9 cellular contexts compared by ENCODE assay signal in the genomic region with DNA sequence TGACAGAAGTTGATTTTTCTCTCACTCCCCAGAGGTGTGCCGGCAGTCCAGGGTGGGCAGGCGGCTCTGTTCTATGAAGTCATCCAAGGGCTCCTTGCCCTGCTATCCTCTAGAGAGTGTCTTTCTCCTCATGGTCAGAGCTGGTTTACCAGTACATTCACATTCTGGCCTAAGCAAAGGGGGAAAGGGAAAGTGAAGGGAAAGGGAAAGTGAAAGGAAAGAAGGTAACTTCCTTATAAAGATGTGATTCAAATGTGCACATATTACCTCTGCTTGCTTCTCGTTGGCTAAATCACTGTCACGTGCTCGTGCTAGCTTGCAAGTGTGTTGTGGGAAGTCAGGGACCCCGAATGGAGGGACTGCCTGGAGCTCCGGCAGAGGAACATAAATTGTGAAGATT. TPM values are rescaled to one million over a fixed set of nuclear protein-coding genes. Genes with fewer than 3 reads are reported as not detected.
DNase-seq lines count a peak whose midpoint lies in the region; ATAC-seq, FAIRE-seq and TF ChIP-seq lines count a peak whose summit lies in the region.
"Had no signal": no experiment of that assay in that cellular context is flagged by ENCODE, and none has a peak within 500 bp of the region (broad histone marks: within the 10 kb centered on the region; RNA-seq: fewer than 3 reads in every experiment).

No MANE protein-coding gene starts in this region.

- H3K36me3 ChIP-seq in CD8-positive, alpha-beta T cell (ENCODE audit: insufficient read depth, low read length), result no peaks in the 10 kb centered on the region
- H3K36me3 ChIP-seq in keratinocyte (ENCODE audit: control insufficient read depth in 2 of 2, extremely low read depth in 1 of 2, insufficient read depth in 2 of 2, low read length in 2 of 2) (no peaks in the 10 kb centered on the region), esophagus muscularis mucosa (no peaks in the 10 kb centered on the region)

- DNase-seq in CD8-positive, alpha-beta T cell, result peak in 3 of 7 experiments; percentile 14 to 50 (median 38)
- peak; percentile 33 for DNase-seq in activated CD4-positive, alpha-beta T cell treated with anti-CD3 and anti-CD28 coated beads for 4 hours
- DNase-seq in keratinocyte (ENCODE audit: low read depth, low spot score), result no peak
- no peak for DNase-seq in GM10248 (ENCODE audit: extremely low spot score)
- DNase-seq in esophagus muscularis mucosa (ENCODE audit: extremely low spot score), result no peak
- DNase-seq in NCI-H1436 treated with DMSO at 0.1 percent for 48 hours (lab: John Stamatoyannopoulos, UW), result no peak
- DNase-seq in NCI-H510A treated with DMSO at 0.1 percent for 48 hours (lab: John Stamatoyannopoulos, UW), result no peak

- no peaks in the 10 kb centered on the region for H3K9me3 ChIP-seq in CD8-positive, alpha-beta T cell (ENCODE audit: low read length)
- H3K9me3 ChIP-seq in keratinocyte (ENCODE audit: control insufficient read depth, low read depth, low read length), result no peaks in the 10 kb centered on the region
- H3K9me3 ChIP-seq in esophagus muscularis mucosa, result no peaks in the 10 kb centered on the region

- FAIRE-seq in keratinocyte (lab: Jason Lieb, UNC), result no peak

- H3K27me3 Mint-ChIP-seq in CD8-positive, alpha-beta T cell (ENCODE audit: low read depth), result no peaks in the 10 kb centered on the region

- dilution Hi-C loops in keratinocyte (cut with MboI; ENCODE audit: extremely low pct_ligation_motif_present, low sequenced_read_pairs), result no loop called here

- no peaks in the 10 kb centered on the region for H3K9me3 Mint-ChIP-seq in CD8-positive, alpha-beta T cell
- H3K9me3 Mint-ChIP-seq: nephron had no signal

- H3K4me3 Mint-ChIP-seq in CD8-positive, alpha-beta T cell, result peak overlapping the region; percentile 74
- H3K4me3 Mint-ChIP-seq: nephron had no signal

- no peak for TF ChIP-seq CTCF in CD8-positive, alpha-beta T cell (IDR thresholded peaks at IDR 0.05)
- TF ChIP-seq CTCF in keratinocyte (optimal IDR thresholded peaks at IDR 0.05 in 1 of 3, IDR thresholded peaks at IDR 0.05 in 1 of 3, conservative IDR thresholded peaks at IDR 0.05 in 1 of 3; ENCODE audit: extremely low read depth in 1 of 3, insufficient read depth in 2 of 3, low read length in 3 of 3) (no peak), GM10248 (IDR thresholded peaks at IDR 0.05; ENCODE audit: control extremely low read depth, extremely low read depth, low read depth, missing control alignments) (no peak), esophagus muscularis mucosa (IDR thresholded peaks at IDR 0.05) (no peak)

- peak overlapping the region; percentile 71 for H2AFZ ChIP-seq in keratinocyte (ENCODE audit: control insufficient read depth, low read length)

- H3K4me1 Mint-ChIP-seq in CD8-positive, alpha-beta T cell (ENCODE audit: low read depth), result peaks cover 48% of the 10 kb centered on the region

- H3K27ac Mint-ChIP-seq in CD8-positive, alpha-beta T cell, result peak overlapping the region; percentile 86
- H3K27ac Mint-ChIP-seq: nephron had no signal

- intact Hi-C loops in CD8-positive, alpha-beta T cell (cut with DNase I, micrococcal nuclease), result loop anchor here in 1 of 2 experiments (10.0 kb wide), 1 partner anchor 206 kb away; no protein-coding TSS in a partner anchor
- intact Hi-C loops in esophagus muscularis mucosa (cut with DNase I), result no loop called here

- peak overlapping the region; percentile 13 for H3K27ac ChIP-seq in CD8-positive, alpha-beta T cell (ENCODE audit: low read depth, low read length)
- no peak overlapping the region for H3K27ac ChIP-seq in keratinocyte (ENCODE audit: control insufficient read depth, insufficient read depth, low read length)
- H3K27ac ChIP-seq in esophagus muscularis mucosa (replicated peaks in 1 of 4), result no peak overlapping the region

- H4K20me1 ChIP-seq in keratinocyte (ENCODE audit: control insufficient read depth, extremely low read depth, insufficient read depth, low read length), result no peaks in the 10 kb centered on the region

- ATAC-seq in CD8-positive, alpha-beta T cell, result peak; percentile 33
- peak; percentile 38 for ATAC-seq in HG03354 (IDR thresholded peaks at IDR 0.05; ENCODE audit: poor library complexity, severe bottlenecking, unreplicated experiment)

- CTCF ChIA-PET in CD8-positive, alpha-beta T cell (lab: Charles Lee), result interaction anchor here (2.0 to 4.8 kb wide), 2 partner anchors 26 to 232 kb away, joined by 9 to 27 read pairs; no protein-coding TSS in a partner anchor
- CTCF ChIA-PET in GM10248 (lab: Yijun Ruan, JAX), result interaction anchor here (0.9 to 1.9 kb wide), 5 partner anchors 9 to 249 kb away, joined by 3 to 11 read pairs (median 5); no protein-coding TSS in a partner anchor

- TF ChIP-seq EP300 in esophagus muscularis mucosa (IDR thresholded peaks at IDR 0.05), result no peak

- no peaks in the 10 kb centered on the region for H3K79me2 ChIP-seq in keratinocyte (ENCODE audit: control insufficient read depth, insufficient read depth, low read length)

- H3K4me3 ChIP-seq in CD8-positive, alpha-beta T cell (ENCODE audit: low read depth, low read length), result peak overlapping the region; percentile 31
- no peak overlapping the region for H3K4me3 ChIP-seq in keratinocyte (ENCODE audit: control insufficient read depth in 2 of 3, extremely low read depth in 1 of 3, insufficient read depth in 2 of 3, low read depth in 1 of 3, low read length in 3 of 3)
- H3K4me3 ChIP-seq in esophagus muscularis mucosa, result no peak overlapping the region

- no peak overlapping the region for H3K9ac ChIP-seq in keratinocyte (ENCODE audit: control insufficient read depth, extremely low read depth, insufficient read depth, low read length)

- 65% methylated on average over 7 of the region's 7 CpGs for WGBS in esophagus muscularis mucosa

- H3K4me2 ChIP-seq in keratinocyte (ENCODE audit: control insufficient read depth, extremely low read depth, insufficient read depth, low read depth, low read length), result peak overlapping the region; percentile 36

- H3K36me3 Mint-ChIP-seq in CD8-positive, alpha-beta T cell, result peaks cover 10% of the 10 kb centered on the region

- no peaks in the 10 kb centered on the region for H3K27me3 ChIP-seq in CD8-positive, alpha-beta T cell (ENCODE audit: insufficient read depth, low read length)
- H3K27me3 ChIP-seq in keratinocyte (ENCODE audit: control insufficient read depth, extremely low read depth, insufficient read depth, low read length) (no peaks in the 10 kb centered on the region), esophagus muscularis mucosa (peaks cover 0 to 10% (median 0%) of the 10 kb centered on the region in 4 donors)

- POLR2A ChIA-PET in CD8-positive, alpha-beta T cell (lab: Charles Lee), result interaction anchor here (0.8 kb wide), 1 partner anchor 37 kb away, joined by 3 read pairs; no protein-coding TSS in a partner anchor
- POLR2A ChIA-PET in GM10248 (lab: Yijun Ruan, JAX), result no interaction called here

- H3K9me1 ChIP-seq in keratinocyte (ENCODE audit: control insufficient read depth, extremely low read depth, insufficient read depth, low read length), result no peaks in the 10 kb centered on the region

- peaks cover 33% of the 10 kb centered on the region for H3K4me1 ChIP-seq in CD8-positive, alpha-beta T cell (ENCODE audit: insufficient read depth, low read length)
- H3K4me1 ChIP-seq in keratinocyte (ENCODE audit: control insufficient read depth, extremely low read depth, insufficient read depth, low read length), result peaks cover 24% of the 10 kb centered on the region
- peaks cover 15 to 35% (median 25%) of the 10 kb centered on the region in 4 donors for H3K4me1 ChIP-seq in esophagus muscularis mucosa

- TF ChIP-seq POLR2A in esophagus muscularis mucosa (IDR thresholded peaks at IDR 0.05; ENCODE audit: low read depth), result no peak

RNA-seq across cellular contexts. Expression of a gene that starts 2.9 kb away (rescaled TPM):
- total RNA-seq in CD8-positive, alpha-beta T cell, result 1 to 10 TPM; 6.6 to 7.5 TPM
- polyA plus RNA-seq in keratinocyte, result 34.9 to 46.0 TPM (median 45.1 TPM) in 3 replicates
- 97.0 TPM for polyA plus RNA-seq in keratinocyte (2011; ENCODE audit: low read depth)
- polyA plus RNA-seq in keratinocyte (2011; cell fraction: cytosol; rRNA removed), result 55.5 and 67.5 TPM in 2 replicates
- 37.4 and 45.8 TPM in 2 replicates for polyA plus RNA-seq in keratinocyte (2011; cell fraction: nucleus; rRNA removed)
- polyA plus RNA-seq in keratinocyte (2012; ENCODE audit: low replicate concordance), result 34.9 and 67.6 TPM in 2 replicates
- 3.1 to 26.9 TPM (median 21.4 TPM) in 3 replicates for polyA minus RNA-seq in keratinocyte
- 26.5 TPM for polyA minus RNA-seq in keratinocyte (2011; cell fraction: cytosol; rRNA and poly(A)+ RNA removed)
- 9.2 and 16.6 TPM in 2 replicates for polyA minus RNA-seq in keratinocyte (2011; cell fraction: nucleus; rRNA and poly(A)+ RNA removed)
- total RNA-seq in esophagus muscularis mucosa, result 10 to 100 TPM; 30.2 to 54.7 (median 43.7) TPM

RNA-seq across cellular contexts. Expression of a gene that starts 26.9 kb away (rescaled TPM):
- total RNA-seq in CD8-positive, alpha-beta T cell, result 10 to 100 TPM; 10.2 to 10.6 TPM
- 17.2 to 29.4 TPM (median 18.0 TPM) in 3 replicates for polyA plus RNA-seq in keratinocyte
- 19.4 TPM for polyA plus RNA-seq in keratinocyte (2011; ENCODE audit: low read depth)
- 14.3 and 24.9 TPM in 2 replicates for polyA plus RNA-seq in keratinocyte (2011; cell fraction: cytosol; rRNA removed)
- 17.3 and 19.5 TPM in 2 replicates for polyA plus RNA-seq in keratinocyte (2011; cell fraction: nucleus; rRNA removed)
- 16.6 and 18.6 TPM in 2 replicates for polyA plus RNA-seq in keratinocyte (2012; ENCODE audit: low replicate concordance)
- 2.2 to 22.2 TPM (median 9.4 TPM) in 3 replicates for polyA minus RNA-seq in keratinocyte
- 15.9 TPM for polyA minus RNA-seq in keratinocyte (2011; cell fraction: cytosol; rRNA and poly(A)+ RNA removed)
- polyA minus RNA-seq in keratinocyte (2011; cell fraction: nucleus; rRNA and poly(A)+ RNA removed), result 16.0 and 25.6 TPM in 2 replicates
- total RNA-seq in esophagus muscularis mucosa, result 10 to 100 TPM; 11.3 to 19.9 (median 16.1) TPM

Comparison
In these comparisons a context has a peak if more than half of its experiments do, and no peak if none do; other contexts are left out.
1. DNase-seq: peak in activated CD4-positive, alpha-beta T cell treated with anti-CD3 and anti-CD28 coated beads for 4 hours (2 of 2); none in keratinocyte (single experiment), GM10248 (single experiment), esophagus muscularis mucosa (single experiment), NCI-H1436 treated with DMSO at 0.1 percent for 48 hours (single experiment) and NCI-H510A treated with DMSO at 0.1 percent for 48 hours (single experiment).